In the genomic region with DNA sequence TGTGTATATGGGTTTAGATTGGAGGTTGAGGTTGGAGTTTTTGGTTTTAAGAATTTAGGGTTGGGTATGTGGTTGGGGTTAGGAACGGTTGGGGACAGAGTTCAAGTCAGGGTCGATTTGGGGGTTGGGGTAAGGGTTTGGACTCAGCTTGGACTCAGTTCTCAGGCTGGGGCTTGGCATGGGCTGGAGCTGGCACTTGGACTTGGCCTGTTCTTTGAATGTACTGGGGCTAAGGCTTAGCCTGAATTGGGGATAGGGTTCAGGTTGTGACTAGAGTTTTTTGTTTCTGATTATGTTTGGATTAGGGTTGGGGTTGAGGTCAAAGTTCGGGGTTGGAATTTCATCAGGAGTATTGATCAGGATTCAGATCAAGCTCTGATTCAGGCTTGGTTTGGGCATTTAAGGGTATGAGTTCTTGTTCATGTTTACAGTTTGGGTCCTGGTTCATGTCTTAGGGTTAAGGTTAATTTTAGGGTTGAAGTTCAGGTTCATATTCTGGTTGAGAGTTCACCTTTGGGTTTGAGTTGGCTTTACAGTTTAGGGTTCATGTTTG, we compare ENCODE assay signal across 22 cellular contexts. TPM values are rescaled to one million over a fixed set of nuclear protein-coding genes. Genes with fewer than 3 reads are reported as not detected.
DNase-seq lines count a peak whose midpoint lies in the region; ATAC-seq, FAIRE-seq and TF ChIP-seq lines count a peak whose summit lies in the region.
"Had no signal": no experiment of that assay in that cellular context is flagged by ENCODE, and none has a peak within 500 bp of the region (broad histone marks: within the 10 kb centered on the region; RNA-seq: fewer than 3 reads in every experiment).

No MANE protein-coding gene starts in this region.

- no peak for TF ChIP-seq RAD21 in liver (IDR thresholded peaks at IDR 0.05)
- no peak for TF ChIP-seq RAD21 in HepG2 (CRISPR knock-in tag; IDR thresholded peaks at IDR 0.05)

- no peak for FAIRE-seq in HepG2 (lab: Jason Lieb, UNC)
- FAIRE-seq: A549, D721Med, G401.6, GM12891, GM19239 had no signal

- intact Hi-C loops in HepG2 (cut with micrococcal nuclease; ENCODE audit: unreplicated experiment), result no loop called here
- intact Hi-C loops in right lobe of liver (cut with DNase I), result no loop called here
- intact Hi-C loops in posterior vena cava (cut with DNase I), result no loop called here

- H4K20me1 ChIP-seq in HepG2 (ENCODE audit: insufficient read depth, low read length), result no peaks in the 10 kb centered on the region
- H4K20me1 ChIP-seq: BLaER1 treated with 17β-estradiol and CSF1 and Interleukin-3, amounts not matched to agents 10 nM and 100 nM had no signal

- H3K4me3 ChIP-seq in liver (ENCODE audit: low read depth in 1 of 3, low read length in 3 of 3) (no peak overlapping the region), HepG2 (replicated peaks in 1 of 3; ENCODE audit: insufficient read depth in 1 of 3, low read depth in 2 of 3, low read length in 3 of 3) (no peak overlapping the region), right lobe of liver (no peak overlapping the region)
- H3K4me3 ChIP-seq: A549; BLaER1 treated with 17β-estradiol and CSF1 and Interleukin-3, amounts not matched to agents 10 nM and 100 nM had no signal

- ATAC-seq in HepG2 (no peak), right lobe of liver (peak; percentile 54 to 85 (median 72))
- ATAC-seq: A549; CD8-positive, alpha-beta T cell had no signal

- H3K9ac ChIP-seq in liver (ENCODE audit: low read depth in 1 of 2, low read length in 2 of 2) (no peak overlapping the region), HepG2 (ENCODE audit: insufficient read depth, low read depth, low read length) (no peak overlapping the region)
- H3K9ac ChIP-seq: BLaER1 treated with 17β-estradiol and CSF1 and Interleukin-3, amounts not matched to agents 10 nM and 100 nM had no signal

- 37% methylated on average over 3 of the region's 3 CpGs for WGBS in liver
- WGBS in HepG2 (ENCODE audit: low lambda C conversion rate), result 3% methylated on average over 3 of the region's 3 CpGs
- 33% methylated on average over 3 of the region's 3 CpGs for whole genome bisulfite sequencing in right lobe of liver (ENCODE audit: insufficient coverage, low coverage, low lambda C conversion rate, missing lambda C conversion rate)

- H3K79me2 ChIP-seq in HepG2 (ENCODE audit: insufficient read depth, low read length), result no peaks in the 10 kb centered on the region

- CTCF ChIA-PET in HepG2 (lab: Yijun Ruan, JAX; ENCODE audit: low intra/inter-chr PET ratio, low total read pairs), result no interaction called here

- no peak for TF ChIP-seq CTCF in liver (IDR thresholded peaks at IDR 0.05; ENCODE audit: low read depth, low read length, missing input control)
- TF ChIP-seq CTCF in HepG2 (CRISPR knock-in tag; IDR thresholded peaks at IDR 0.05), result no peak
- no peak for TF ChIP-seq CTCF in right lobe of liver (IDR thresholded peaks at IDR 0.05)

- DNase-seq in HepG2 (ENCODE audit: low spot score) (no peak), right lobe of liver (peak in 2 of 3 donors; percentile 58 to 63), kidney tubule cell (ENCODE audit: low spot score) (no peak), posterior vena cava (ENCODE audit: low spot score) (no peak)
- DNase-seq: AML-193; Caco-2; Calu3; CD4-positive, alpha-beta T cell; CD8-positive, alpha-beta T cell; DMS79 treated with DMSO at 0.1 percent for 48 hours; GF-D8 had no signal

- TF ChIP-seq POLR2A in HepG2 (IDR thresholded peaks at IDR 0.05; ENCODE audit: insufficient read depth in 1 of 2, low read depth in 2 of 2, low read length in 2 of 2), result no peak
- TF ChIP-seq POLR2A in right lobe of liver (IDR thresholded peaks at IDR 0.05), result no peak

- H2AFZ ChIP-seq in HepG2 (ENCODE audit: low read length), result no peak overlapping the region

- POLR2A ChIA-PET in HepG2 (lab: Yijun Ruan, JAX), result no interaction called here

- H3K4me1 ChIP-seq in liver (ENCODE audit: control insufficient read depth in 4 of 4, insufficient read depth in 4 of 4, low read length in 3 of 4), result no peaks in the 10 kb centered on the region
- no peaks in the 10 kb centered on the region for H3K4me1 ChIP-seq in HepG2 (ENCODE audit: insufficient read depth, low read length)
- H3K4me1 ChIP-seq in right lobe of liver, result no peaks in the 10 kb centered on the region
- H3K4me1 ChIP-seq: A549; BLaER1 treated with 17β-estradiol and CSF1 and Interleukin-3, amounts not matched to agents 10 nM and 100 nM; Caco-2 had no signal

- TF ChIP-seq EP300 in HepG2 (IDR thresholded peaks at IDR 0.05; ENCODE audit: low read depth in 2 of 2, low read length in 2 of 2) (no peak), HepG2 (CRISPR knock-in tag; IDR thresholded peaks at IDR 0.05; ENCODE audit: borderline replicate concordance) (no peak)

- H3K9me3 ChIP-seq in liver (ENCODE audit: control insufficient read depth in 4 of 4, low read length in 3 of 4) (peaks cover 0 to 1% (median 0%) of the 10 kb centered on the region in 4 donors), HepG2 (ENCODE audit: low read length) (peaks cover 90% of the 10 kb centered on the region), right lobe of liver (no peaks in the 10 kb centered on the region)
- H3K9me3 ChIP-seq: A549, Caco-2 had no signal

- H3K27me3 ChIP-seq in liver (ENCODE audit: control insufficient read depth in 4 of 4, insufficient read depth in 4 of 4, low read length in 3 of 4), result no peaks in the 10 kb centered on the region
- no peaks in the 10 kb centered on the region for H3K27me3 ChIP-seq in HepG2 (ENCODE audit: control insufficient read depth in 1 of 2, insufficient read depth in 2 of 2, low read length in 2 of 2)
- H3K27me3 ChIP-seq in right lobe of liver, result no peaks in the 10 kb centered on the region
- H3K27me3 ChIP-seq: BLaER1 treated with 17β-estradiol and CSF1 and Interleukin-3, amounts not matched to agents 10 nM and 100 nM had no signal

- no TSS peak for BruUV-seq in HepG2 (replicated peaks; lab: Mats Ljungman, UMichigan)

- H3K36me3 ChIP-seq in liver (ENCODE audit: control insufficient read depth in 4 of 4, insufficient read depth in 3 of 4, low read depth in 1 of 4, low read length in 3 of 4) (no peaks in the 10 kb centered on the region), HepG2 (replicated peaks in 1 of 2; ENCODE audit: control insufficient read depth in 1 of 2, insufficient read depth in 2 of 2, low read length in 2 of 2) (no peaks in the 10 kb centered on the region), right lobe of liver (no peaks in the 10 kb centered on the region)

- H3K27ac ChIP-seq in liver (ENCODE audit: low read depth in 1 of 2, low read length in 2 of 2) (no peak overlapping the region), HepG2 (ENCODE audit: extremely low read length, insufficient read depth, low read length) (no peak overlapping the region), right lobe of liver (no peak overlapping the region)
- H3K27ac ChIP-seq: 22Rv1; A549; BLaER1 treated with 17β-estradiol and CSF1 and Interleukin-3, amounts not matched to agents 10 nM and 100 nM; C4-2B had no signal

- no peak overlapping the region for H3K4me2 ChIP-seq in HepG2 (ENCODE audit: low read depth, low read length)
- H3K4me2 ChIP-seq: A549; BLaER1 treated with 17β-estradiol and CSF1 and Interleukin-3, amounts not matched to agents 10 nM and 100 nM had no signal

- in situ Hi-C loops in HepG2 (cut with HindIII; ENCODE audit: extremely low pct_ligation_motif_present, low pct_unique_long_range_greater_than_20kb), result no loop called here

TF ChIP-seq in liver, 16 proteins besides CTCF, POLR2A, EP300 and RAD21 (continues in another document):
- peak; percentile 36 for TF ChIP-seq HNF4G (IDR thresholded peaks at IDR 0.05)

TF ChIP-seq in HepG2, 621 proteins besides CTCF, POLR2A, EP300 and RAD21 (continues in another document):
- TF ChIP-seq CCAR2 (optimal IDR thresholded peaks at IDR 0.05; ENCODE audit: low read depth, low read length), result no peak
- TF ChIP-seq MED13 (CRISPR knock-in tag; IDR thresholded peaks at IDR 0.05), result no peak

RNA-seq across cellular contexts. Expression of a gene that starts 46.2 kb away (rescaled TPM):
- total RNA-seq in liver (under 1 TPM; 0.05 to 0.08 TPM), HepG2 (2016; rRNA removed; fragmentation: Illumina TruSeq; extraction: Trizol) (not detected in 2 replicates), right lobe of liver (under 1 TPM in 3 of 6 experiments, not detected in 3; 0.18 to 0.37 (median 0.18) TPM), posterior vena cava (under 1 TPM in 1 of 2 donors, not detected in 1; 0.83 TPM)
- polyA plus RNA-seq in liver (under 1 TPM in 1 of 2 donors, not detected in 1; 0.07 TPM), HepG2 (2011; rRNA removed) (0.05 TPM in 1 of 2 replicates, not detected in the other)
- total RNA-seq in HepG2 (2016; cell fraction: cytosol; rRNA removed; fragmentation: Illumina TruSeq; extraction: Trizol; ENCODE audit: low read depth), result not detected in 2 replicates
- not detected in 2 replicates for total RNA-seq in HepG2 (2016; cell fraction: insoluble cytoplasmic fraction; rRNA removed; fragmentation: Illumina TruSeq; extraction: Trizol)
- total RNA-seq in HepG2 (2016; cell fraction: membrane; rRNA removed; fragmentation: Illumina TruSeq; extraction: Trizol), result not detected in 2 replicates
- total RNA-seq in HepG2 (2016; cell fraction: nucleus; rRNA removed; fragmentation: Illumina TruSeq; extraction: Trizol), result not detected in 2 replicates
- 0.03 TPM in 1 of 2 replicates, not detected in the other for polyA plus RNA-seq in HepG2 (2011; cell fraction: cytosol; rRNA removed)
- polyA plus RNA-seq in HepG2 (2011; cell fraction: nucleus; rRNA removed), result 0.12 and 0.16 TPM in 2 replicates
- not detected in 2 replicates for polyA plus RNA-seq in HepG2 (2012)
- polyA plus RNA-seq in HepG2 (2016; cell fraction: cytosol; fragmentation: Illumina TruSeq; extraction: Trizol; ENCODE audit: low read depth), result not detected in 2 replicates
- not detected in 2 replicates for polyA plus RNA-seq in HepG2 (2016; cell fraction: insoluble cytoplasmic fraction; fragmentation: Illumina TruSeq; extraction: Trizol; ENCODE audit: low read depth)
- not detected in 2 replicates for polyA plus RNA-seq in HepG2 (2016; cell fraction: membrane; fragmentation: Illumina TruSeq; extraction: Trizol; ENCODE audit: low read depth)
- polyA plus RNA-seq in HepG2 (2016; cell fraction: nucleus; fragmentation: Illumina TruSeq; extraction: Trizol; ENCODE audit: insufficient read depth, low read depth), result 0.23 and 0.38 TPM in 2 replicates
- polyA minus RNA-seq in HepG2 (2011; rRNA and poly(A)+ RNA removed; ENCODE audit: low replicate concordance), result 0.06 TPM in 1 of 2 replicates, not detected in the other
- not detected in 2 replicates for polyA minus RNA-seq in HepG2 (2011; cell fraction: cytosol; rRNA and poly(A)+ RNA removed)
- not detected in 2 replicates for polyA minus RNA-seq in HepG2 (2011; cell fraction: nucleus; rRNA and poly(A)+ RNA removed)
- total RNA-seq: A172, Caco-2, Calu3 had no signal
- polyA plus RNA-seq: BJ had no signal

Comparison
In these comparisons a context has a peak if more than half of its experiments do, and no peak if none do; other contexts are left out.
1. DNase-seq: peak in right lobe of liver (2 of 3); none in HepG2 (single experiment), kidney tubule cell (single experiment) and posterior vena cava (single experiment).